8 cellular contexts compared by ENCODE assay signal in genomic region chr1:36365310-36365895, GRCh38. TPM values are rescaled to one million over a fixed set of nuclear protein-coding genes. Genes with fewer than 3 reads are reported as not detected.
DNase-seq lines count a peak whose midpoint lies in the region; ATAC-seq and TF ChIP-seq lines count a peak whose summit lies in the region.

No MANE protein-coding gene starts in this region.

- DNase-seq in CD14-positive monocyte (ENCODE audit: low spot score) = no peak
- DNase-seq in NB4 (ENCODE audit: low read depth) = peak; percentile 54
- no peak for DNase-seq in colonic mucosa
- DNase-seq in nephron progenitor cell = no peak
- no peak for DNase-seq in HEK293T (ENCODE audit: extremely low spot score)
- no peak for DNase-seq in NCI-H748 (lab: John Stamatoyannopoulos, UW; ENCODE audit: unreplicated experiment)
- DNase-seq in DMS53 treated with DMSO at 0.1 percent for 48 hours (lab: John Stamatoyannopoulos, UW; ENCODE audit: unreplicated experiment) = no peak

- H3K4me3 Mint-ChIP-seq in CD14-positive monocyte (no peak overlapping the region), nephron progenitor cell (no peak overlapping the region)

- H3K27ac Mint-ChIP-seq in CD14-positive monocyte = peak overlapping the region; percentile 91 to 96 (median 93)
- peak overlapping the region; percentile 96 for H3K27ac Mint-ChIP-seq in nephron progenitor cell

- H3K4me3 ChIP-seq in NB4 (ENCODE audit: low read depth, low read length) = no peak overlapping the region
- H3K4me3 ChIP-seq in colonic mucosa = no peak overlapping the region

- no peaks in the 10 kb centered on the region for H3K36me3 ChIP-seq in colonic mucosa

- TF ChIP-seq CTCF in CD14-positive monocyte (IDR thresholded peaks at IDR 0.05) (no peak), NB4 (IDR thresholded peaks at IDR 0.05; ENCODE audit: low read depth, low read length) (no peak), colonic mucosa (IDR thresholded peaks at IDR 0.05) (no peak), nephron progenitor cell (IDR thresholded peaks at IDR 0.05) (no peak)

- H3K27ac ChIP-seq in colonic mucosa = peak overlapping the region; percentile 50

- POLR2A ChIA-PET in HEK293T (lab: Yijun Ruan, JAX) = no interaction called here

- no peak for TF ChIP-seq POLR2A in NB4 (IDR thresholded peaks at IDR 0.05; ENCODE audit: extremely low read depth, insufficient read length)

- H3K27me3 Mint-ChIP-seq in CD14-positive monocyte (ENCODE audit: low read depth in 3 of 3) (no peaks in the 10 kb centered on the region), nephron progenitor cell (ENCODE audit: low read depth, poor library complexity) (peaks cover 3% of the 10 kb centered on the region)

- intact Hi-C loops in CD14-positive monocyte (cut with micrococcal nuclease) = no loop called here
- intact Hi-C loops in colonic mucosa (cut with DNase I) = no loop called here

- H3K4me1 Mint-ChIP-seq in CD14-positive monocyte (peaks cover 44% of the 10 kb centered on the region), nephron progenitor cell (peaks cover 57% of the 10 kb centered on the region)

- H3K9me3 ChIP-seq in colonic mucosa = no peaks in the 10 kb centered on the region

- H3K36me3 Mint-ChIP-seq in CD14-positive monocyte (peaks cover 48 to 58% of the 10 kb centered on the region in 2 donors), nephron progenitor cell (ENCODE audit: low read depth) (peaks cover 19% of the 10 kb centered on the region)

- H3K9me3 Mint-ChIP-seq in CD14-positive monocyte (peaks cover 0 to 1% (median 0%) of the 10 kb centered on the region in 7 donors), nephron progenitor cell (no peaks in the 10 kb centered on the region)

- H3K4me1 ChIP-seq in colonic mucosa = peaks cover 30% of the 10 kb centered on the region

- no peak overlapping the region for H3K9ac ChIP-seq in colonic mucosa (ENCODE audit: low read depth in 2 of 2, low read length in 2 of 2)

- no peak for ATAC-seq in HG03457 (IDR thresholded peaks at IDR 0.05; ENCODE audit: unreplicated experiment)

- CTCF ChIA-PET in HEK293T (lab: Yijun Ruan, JAX) = no interaction called here

- no peaks in the 10 kb centered on the region for H3K27me3 ChIP-seq in colonic mucosa

TF ChIP-seq in HEK293T, 16 proteins besides CTCF, POLR2A, EP300 and RAD21:
- TF ChIP-seq CTBP1 (IDR thresholded peaks at IDR 0.05; ENCODE audit: borderline replicate concordance) = no peak
- TF ChIP-seq SP1 (IDR thresholded peaks at IDR 0.05) = no peak
- TF ChIP-seq FOXK2 (IDR thresholded peaks at IDR 0.05) = no peak
- TF ChIP-seq FOXA1 (IDR thresholded peaks at IDR 0.05) = no peak
- TF ChIP-seq ELF4 (IDR thresholded peaks at IDR 0.05) = no peak
- TF ChIP-seq LEF1 (IDR thresholded peaks at IDR 0.05; ENCODE audit: borderline replicate concordance) = no peak
- no peak for TF ChIP-seq ARNT (IDR thresholded peaks at IDR 0.05)
- TF ChIP-seq FOXM1 (IDR thresholded peaks at IDR 0.05; ENCODE audit: borderline replicate concordance) = no peak
- no peak for TF ChIP-seq PKNOX1 (IDR thresholded peaks at IDR 0.05)
- no peak for TF ChIP-seq HDGF (IDR thresholded peaks at IDR 0.05; ENCODE audit: borderline replicate concordance)
- TF ChIP-seq SUZ12 (IDR thresholded peaks at IDR 0.05) = no peak
- TF ChIP-seq NFRKB (IDR thresholded peaks at IDR 0.05) = no peak
- no peak for TF ChIP-seq L3MBTL2 (conservative IDR thresholded peaks at IDR 0.05)
- TF ChIP-seq ZNF384 (IDR thresholded peaks at IDR 0.05) = no peak
- TF ChIP-seq BHLHE40 (IDR thresholded peaks at IDR 0.05; ENCODE audit: borderline replicate concordance) = no peak
- no peak for TF ChIP-seq TARDBP (IDR thresholded peaks at IDR 0.05)

RNA-seq across cellular contexts. Expression of gene STK40, which starts 20.3 kb away (rescaled TPM):
- polyA plus RNA-seq in CD14-positive monocyte = 10 to 100 TPM; 40.2 to 65.9 TPM
- total RNA-seq in colonic mucosa = 10 to 100 TPM; 56.6 to 69.7 TPM

RNA-seq across cellular contexts. Expression of gene LSM10, which starts 32.3 kb away (rescaled TPM):
- polyA plus RNA-seq in CD14-positive monocyte = 100 to 1,000 TPM; 224 to 234 TPM
- total RNA-seq in colonic mucosa = 10 to 100 TPM; 22.4 to 30.3 TPM

RNA-seq across cellular contexts. Expression of gene EVA1B, which starts 42.0 kb away (rescaled TPM):
- polyA plus RNA-seq in CD14-positive monocyte = 10 to 100 TPM; 16.6 to 19.1 TPM
- 1 to 10 TPM; 5.3 to 8.7 TPM for total RNA-seq in colonic mucosa

RNA-seq across cellular contexts. Expression of gene SH3D21, which starts 59.2 kb away (rescaled TPM):
- not detected for polyA plus RNA-seq in CD14-positive monocyte
- 10 to 100 TPM in 1 of 2 donors, 1 to 10 TPM in 1; 7.4 to 22.8 TPM for total RNA-seq in colonic mucosa
